ENCODE assay signal across 8 cellular contexts in the genomic region with DNA sequence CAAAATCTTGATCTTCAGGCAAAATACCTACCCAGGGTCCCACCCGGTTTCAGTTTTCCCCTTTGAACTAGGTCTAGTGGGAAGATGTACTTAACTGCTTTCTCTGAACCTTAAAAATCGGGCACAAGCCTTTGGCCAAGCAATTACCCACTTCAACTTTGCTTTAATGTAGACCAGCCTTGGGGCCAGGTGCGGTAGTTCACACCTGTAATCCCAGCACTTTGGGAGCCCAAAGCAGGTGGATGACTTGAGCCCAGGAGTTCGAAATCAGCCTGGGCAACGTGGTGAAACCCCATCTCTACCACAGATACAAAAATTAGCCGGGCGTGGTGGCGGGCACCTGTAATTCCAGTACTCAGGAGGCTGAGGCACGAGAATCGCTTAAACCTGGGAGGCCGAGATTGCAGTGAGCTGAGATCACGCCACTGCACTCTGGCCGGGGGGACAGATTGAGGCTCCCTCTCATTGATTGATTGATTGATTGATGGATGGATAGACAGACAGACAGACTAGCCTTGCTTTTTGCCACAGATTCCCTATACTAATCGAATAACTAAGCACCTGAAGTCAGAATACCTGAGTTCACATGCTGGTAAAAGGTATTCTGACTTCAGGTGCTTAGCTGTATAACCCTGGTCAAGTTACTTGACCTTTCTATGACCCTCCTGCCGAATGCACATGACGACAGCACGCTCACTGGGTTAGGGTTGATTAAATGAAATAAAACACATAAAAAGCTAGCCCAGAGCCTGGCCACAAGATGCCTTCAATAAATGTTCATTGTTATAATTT. TPM values are rescaled to one million over a fixed set of nuclear protein-coding genes. Genes with fewer than 3 reads are reported as not detected.
DNase-seq lines count a peak whose midpoint lies in the region; ATAC-seq, FAIRE-seq and TF ChIP-seq lines count a peak whose summit lies in the region.

No MANE protein-coding gene starts in this region.

- CTCF ChIA-PET in A549 (lab: Yijun Ruan, JAX), result interaction anchor here (0.6 to 5.0 kb wide), 8 partner anchors 11 to 64 kb away, joined by 3 to 79 read pairs (median 4); no protein-coding TSS in a partner anchor

- no peak overlapping the region for H3K9ac ChIP-seq in HUES6 (ENCODE audit: low read length)
- peak overlapping the region; percentile 78 for H3K9ac ChIP-seq in muscle layer of colon (ENCODE audit: low read length)

- FAIRE-seq in A549 (lab: Jason Lieb, UNC), result no peak
- no peak for FAIRE-seq in bronchial epithelial cell (lab: Jason Lieb, UNC)
- no peak for FAIRE-seq in RCC 7860 (lab: Jason Lieb, UNC)

- POLR2A ChIA-PET in A549 (lab: Yijun Ruan, JAX), result interaction anchor here (2.7 to 3.2 kb wide), 2 partner anchors 14 to 20 kb away, joined by 18 to 55 read pairs; no protein-coding TSS in a partner anchor

- 61% methylated on average over 17 of the region's 17 CpGs for WGBS in A549 (ENCODE audit: missing lambda C conversion rate)

- no peak for TF ChIP-seq POLR2A in A549 (IDR thresholded peaks at IDR 0.05; ENCODE audit: low read length)

- H3K36me3 ChIP-seq in HUES6 (ENCODE audit: control insufficient read depth, insufficient read depth, low read length) (no peaks in the 10 kb centered on the region), bronchial epithelial cell (ENCODE audit: control insufficient read depth, insufficient read depth, low read length) (peaks cover 1% of the 10 kb centered on the region), muscle layer of colon (ENCODE audit: insufficient read depth, low read length) (no peaks in the 10 kb centered on the region)

- ATAC-seq in A549 (no peak; a peak in 1 of 6 replicates), GM21447 (IDR thresholded peaks at IDR 0.05; ENCODE audit: unreplicated experiment) (no peak)

- peaks cover 54% of the 10 kb centered on the region for H3K4me1 ChIP-seq in A549
- peaks cover 11% of the 10 kb centered on the region for H3K4me1 ChIP-seq in HUES6 (ENCODE audit: control insufficient read depth, insufficient read depth, low read length)
- peaks cover 43% of the 10 kb centered on the region for H3K4me1 ChIP-seq in muscle layer of colon (ENCODE audit: insufficient read depth, low read length)

- peak overlapping the region; percentile 86 for H3K4me2 ChIP-seq in A549

- H3K27me3 ChIP-seq in HUES6 (ENCODE audit: control insufficient read depth, insufficient read depth, low read length) (no peaks in the 10 kb centered on the region), bronchial epithelial cell (ENCODE audit: control insufficient read depth, insufficient read depth, low read length) (no peaks in the 10 kb centered on the region), muscle layer of colon (ENCODE audit: control insufficient read depth in 1 of 2, insufficient read depth in 2 of 2, low read length in 2 of 2) (no peaks in the 10 kb centered on the region)

- peak overlapping the region; percentile 100 for H3K27ac ChIP-seq in A549
- H3K27ac ChIP-seq in HUES6 (ENCODE audit: low read depth, low read length), result no peak overlapping the region
- H3K27ac ChIP-seq in muscle layer of colon (ENCODE audit: low read depth, low read length), result peak overlapping the region; percentile 100

- DNase-seq in A549 (ENCODE audit: low read depth in 1 of 2, low spot score in 1 of 2) (no peak), bronchial epithelial cell (ENCODE audit: low read depth) (no peak), ecto neural progenitor cell (ENCODE audit: low spot score) (no peak), RCC 7860 (ENCODE audit: low spot score) (no peak), NCI-H2107 (lab: John Stamatoyannopoulos, UW) (no peak)

- H3K4me3 ChIP-seq in A549 (peak overlapping the region; percentile 79), HUES6 (ENCODE audit: low read depth, low read length) (peak overlapping the region; percentile 81), bronchial epithelial cell (ENCODE audit: low read depth, low read length) (peak overlapping the region; percentile 89), muscle layer of colon (ENCODE audit: low read depth in 1 of 2, low read length in 2 of 2) (peak overlapping the region; percentile 61 to 76)

- H3K9me3 ChIP-seq in A549 (no peaks in the 10 kb centered on the region), HUES6 (ENCODE audit: control insufficient read depth, insufficient read depth, low read depth, low read length) (no peaks in the 10 kb centered on the region), muscle layer of colon (ENCODE audit: low read length) (no peaks in the 10 kb centered on the region)

- no peak for TF ChIP-seq CTCF in A549 (IDR thresholded peaks at IDR 0.05)
- no peak for TF ChIP-seq CTCF in bronchial epithelial cell (IDR thresholded peaks at IDR 0.05; ENCODE audit: insufficient read depth, low read length, severe bottlenecking)

- TF ChIP-seq RAD21 in A549 (conservative IDR thresholded peaks at IDR 0.05 in 1 of 2, IDR thresholded peaks at IDR 0.05 in 1 of 2), result no peak

- no peak for TF ChIP-seq EP300 in A549 (IDR thresholded peaks at IDR 0.05)

TF ChIP-seq in A549, 52 proteins besides CTCF, POLR2A, EP300 and RAD21:
- TF ChIP-seq, protein P1, sequence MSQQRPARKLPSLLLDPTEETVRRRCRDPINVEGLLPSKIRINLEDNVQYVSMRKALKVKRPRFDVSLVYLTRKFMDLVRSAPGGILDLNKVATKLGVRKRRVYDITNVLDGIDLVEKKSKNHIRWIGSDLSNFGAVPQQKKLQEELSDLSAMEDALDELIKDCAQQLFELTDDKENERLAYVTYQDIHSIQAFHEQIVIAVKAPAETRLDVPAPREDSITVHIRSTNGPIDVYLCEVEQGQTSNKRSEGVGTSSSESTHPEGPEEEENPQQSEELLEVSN (IDR thresholded peaks at IDR 0.05; ENCODE audit: borderline replicate concordance, low read depth), result no peak
- TF ChIP-seq FOSB (CRISPR knock-in tag; IDR thresholded peaks at IDR 0.05), result 0 out of 2 replicates have a peak, but pooled peaks have one; percentile 35
TF ChIP-seq in A549: peak in this region for 1.

RNA-seq across cellular contexts. Expression of gene CLIP1, which starts 1.8 kb away (rescaled TPM):
- 133 and 149 TPM in 2 replicates for polyA plus RNA-seq in A549 (2011; rRNA removed)
- 49.1 and 54.3 TPM in 2 replicates for polyA plus RNA-seq in A549 (2012; cell fraction: cytosol; rRNA removed)
- polyA plus RNA-seq in A549 (2012; cell fraction: nucleus; rRNA removed), result 98.3 and 122 TPM in 2 replicates
- polyA plus RNA-seq in A549 (2017; fragmentation: RNase III; extraction: RNeasy Plus Mini Kit Qiagen cat#74134 plus additional on column Dnase treatment), result 43.0 to 49.7 TPM (median 44.4 TPM) in 3 replicates
- polyA minus RNA-seq in A549 (2011; rRNA and poly(A)+ RNA removed), result 217 and 263 TPM in 2 replicates
- 69.0 and 97.2 TPM in 2 replicates for total RNA-seq in bronchial epithelial cell
